Comparison of ENCODE assay signal across 16 cellular contexts in genomic region chr1:5254131-5254725, GRCh38.
A peak's percentile ranks its signal among the peaks of the same experiment; 100 is the strongest.
DNase-seq lines count a peak whose midpoint lies in the region; ATAC-seq and TF ChIP-seq lines count a peak whose summit lies in the region.
"Had no signal": no experiment of that assay in that cellular context is flagged by ENCODE, and none has a peak within 500 bp of the region (broad histone marks: within the 10 kb centered on the region; RNA-seq: fewer than 3 reads in every experiment).

No MANE protein-coding gene starts in this region.

- no peak for TF ChIP-seq EP300 in stomach (IDR thresholded peaks at IDR 0.05)

- CTCF ChIA-PET in activated CD8-positive, alpha-beta memory T cell treated with anti-CD3 and anti-CD28 coated beads, Interleukin-2, amount 10 ng/mL, durations not matched to agents 7 days and 5 days (lab: Charles Lee), result no interaction called here

- H3K9me3 Mint-ChIP-seq in activated CD8-positive, alpha-beta memory T cell treated with anti-CD3 and anti-CD28 coated beads, Interleukin-2, amount 10 ng/mL, durations not matched to agents 7 days and 5 days (ENCODE audit: low read depth), result peaks cover 3% of the 10 kb centered on the region

- 83 to 91% (median 86%) methylated on average over 15 of the region's 15 CpGs for WGBS in stomach, 5 donors

- no peaks in the 10 kb centered on the region for H3K27me3 Mint-ChIP-seq in activated CD8-positive, alpha-beta memory T cell treated with anti-CD3 and anti-CD28 coated beads, Interleukin-2, amount 10 ng/mL, durations not matched to agents 7 days and 5 days

- no peak for TF ChIP-seq POLR2A in stomach (IDR thresholded peaks at IDR 0.05)

- H3K4me1 Mint-ChIP-seq in activated CD8-positive, alpha-beta memory T cell treated with anti-CD3 and anti-CD28 coated beads, Interleukin-2, amount 10 ng/mL, durations not matched to agents 7 days and 5 days, result no peaks in the 10 kb centered on the region

- no peak for ATAC-seq in activated CD8-positive, alpha-beta memory T cell treated with anti-CD3 and anti-CD28 coated beads, Interleukin-2, amount 10 ng/mL, durations not matched to agents 7 days and 5 days
- ATAC-seq in left lobe of liver (no peak), GM21619 (IDR thresholded peaks at IDR 0.05; ENCODE audit: unreplicated experiment) (no peak), GM21576 (IDR thresholded peaks at IDR 0.05; ENCODE audit: unreplicated experiment) (no peak), GM19397 (IDR thresholded peaks at IDR 0.05; ENCODE audit: unreplicated experiment) (no peak)
- ATAC-seq: CD8-positive, alpha-beta T cell had no signal

- peak; percentile 45 for DNase-seq in activated CD8-positive, alpha-beta memory T cell treated with anti-CD3 and anti-CD28 coated beads for 24 hours
- DNase-seq in activated CD8-positive, alpha-beta memory T cell treated with anti-CD3 and anti-CD28 coated beads, Interleukin-2, amount 10 ng/mL, durations not matched to agents 7 days and 5 days, result no peak
- DNase-seq in left lobe of liver (ENCODE audit: low spot score) (peak; percentile 15), stomach (peak; percentile 24)
- DNase-seq: Calu3, DMS79 treated with DMSO at 0.1 percent for 48 hours, GF-D8, GOT3, H7, IMR-90 had no signal

- H3K27ac ChIP-seq in stomach, result no peak overlapping the region
- H3K27ac ChIP-seq: 22Rv1; BLaER1 treated with 17β-estradiol and CSF1 and Interleukin-3, amounts not matched to agents 10 nM and 100 nM had no signal

- H3K4me3 Mint-ChIP-seq in activated CD8-positive, alpha-beta memory T cell treated with anti-CD3 and anti-CD28 coated beads, Interleukin-2, amount 10 ng/mL, durations not matched to agents 7 days and 5 days, result no peak overlapping the region
- H3K4me3 Mint-ChIP-seq: CD8-positive, alpha-beta T cell had no signal

- no peaks in the 10 kb centered on the region for H3K4me1 ChIP-seq in stomach

- H3K4me3 ChIP-seq in stomach, result no peak overlapping the region
- H3K4me3 ChIP-seq: BLaER1 treated with 17β-estradiol and CSF1 and Interleukin-3, amounts not matched to agents 10 nM and 100 nM had no signal

- H3K9me3 ChIP-seq in stomach, result peaks cover 0 to 22% (median 8%) of the 10 kb centered on the region in 4 donors

- no peak for TF ChIP-seq CTCF in stomach (IDR thresholded peaks at IDR 0.05)

- intact Hi-C loops in stomach (cut with DNase I; ENCODE audit: low total_unique reads), result no loop called here

- H3K27ac Mint-ChIP-seq in activated CD8-positive, alpha-beta memory T cell treated with anti-CD3 and anti-CD28 coated beads, Interleukin-2, amount 10 ng/mL, durations not matched to agents 7 days and 5 days, result no peak overlapping the region
- H3K27ac Mint-ChIP-seq: CD8-positive, alpha-beta T cell had no signal

- H3K36me3 Mint-ChIP-seq in activated CD8-positive, alpha-beta memory T cell treated with anti-CD3 and anti-CD28 coated beads, Interleukin-2, amount 10 ng/mL, durations not matched to agents 7 days and 5 days, result no peaks in the 10 kb centered on the region

- no peaks in the 10 kb centered on the region for H3K36me3 ChIP-seq in stomach
- H3K36me3 ChIP-seq: BLaER1 treated with 17β-estradiol and CSF1 and Interleukin-3, amounts not matched to agents 10 nM and 100 nM had no signal

- peaks cover 0 to 14% (median 0%) of the 10 kb centered on the region in 3 donors for H3K27me3 ChIP-seq in stomach
- H3K27me3 ChIP-seq: BLaER1 treated with 17β-estradiol and CSF1 and Interleukin-3, amounts not matched to agents 10 nM and 100 nM had no signal
